ENCODE assay signal across 8 cellular contexts in genomic region chr12:107990325-107990724, GRCh38.
A peak's percentile ranks its signal among the peaks of the same experiment; 100 is the strongest.
DNase-seq lines count a peak whose midpoint lies in the region; ATAC-seq and TF ChIP-seq lines count a peak whose summit lies in the region.

No MANE protein-coding gene starts in this region.

- no peaks in the 10 kb centered on the region for H3F3A ChIP-seq in Loucy (ENCODE audit: low read depth)

- intact Hi-C loops in activated B cell treated with CpG ODN at 0.5 μM for 24 hours (cut with micrococcal nuclease) (loop anchor here (1.0 to 5.0 kb wide), 8 partner anchors 204 to 1402 kb away; partner anchors contain the start of gene ALKBH2), esophagus muscularis mucosa (cut with DNase I) (loop anchor here (5.0 kb wide), 1 partner anchor 522 kb away; no protein-coding TSS in a partner anchor), psoas muscle (cut with DNase I) (loop anchor here in 1 of 2 donors (10.0 kb wide), 1 partner anchor 204 kb away; no protein-coding TSS in a partner anchor), sciatic nerve (cut with DNase I) (no loop called here)

- H3K4me3 ChIP-seq in Loucy (ENCODE audit: low read length, poor library complexity, severe bottlenecking) (no peak overlapping the region), esophagus muscularis mucosa (no peak overlapping the region), psoas muscle (no peak overlapping the region)

- no peaks in the 10 kb centered on the region for H3K9me2 ChIP-seq in Loucy (replicated peaks; ENCODE audit: low read depth, low read length)

- H3K36me3 ChIP-seq in Loucy (ENCODE audit: insufficient read depth, low read length) (no peaks in the 10 kb centered on the region), esophagus muscularis mucosa (no peaks in the 10 kb centered on the region), psoas muscle (ENCODE audit: insufficient read depth in 1 of 2, low read depth in 1 of 2) (no peaks in the 10 kb centered on the region)

- peaks cover 13% of the 10 kb centered on the region for H3K27me3 Mint-ChIP-seq in activated B cell treated with CpG ODN at 0.5 μM for 24 hours

- H3K4me1 ChIP-seq in Loucy (ENCODE audit: insufficient read depth, low read length, poor library complexity, severe bottlenecking): no peaks in the 10 kb centered on the region
- no peaks in the 10 kb centered on the region for H3K4me1 ChIP-seq in esophagus muscularis mucosa
- H3K4me1 ChIP-seq in psoas muscle: no peaks in the 10 kb centered on the region

- POLR2A ChIA-PET in activated B cell treated with CpG ODN at 0.5 μM for 24 hours (lab: Charles Lee): no interaction called here

- DNase-seq in ELR (ENCODE audit: low read depth): peak; percentile 36
- DNase-seq in activated B cell treated with CpG ODN at 0.5 μM for 24 hours: no peak
- DNase-seq in esophagus muscularis mucosa (ENCODE audit: extremely low spot score): peak; percentile 74
- DNase-seq in psoas muscle: peak; percentile 13 to 48
- DNase-seq in HPDE6-E6E7 (ENCODE audit: extremely low spot score): no peak
- no peak for DNase-seq in sciatic nerve (ENCODE audit: low spot score)
- no peak for DNase-seq in MV-4-11 (lab: John Stamatoyannopoulos, UW)

- no peaks in the 10 kb centered on the region for H3K36me3 Mint-ChIP-seq in activated B cell treated with CpG ODN at 0.5 μM for 24 hours (ENCODE audit: low read depth)

- H3K9me3 Mint-ChIP-seq in activated B cell treated with CpG ODN at 0.5 μM for 24 hours: no peaks in the 10 kb centered on the region

- TF ChIP-seq CTCF in Loucy (conservative IDR thresholded peaks at IDR 0.05; ENCODE audit: low read length) (peak; percentile 68), activated B cell treated with CpG ODN at 0.5 μM for 24 hours (IDR thresholded peaks at IDR 0.05) (no peak), esophagus muscularis mucosa (IDR thresholded peaks at IDR 0.05) (peak; percentile 22 to 31 (median 29)), psoas muscle (IDR thresholded peaks at IDR 0.05) (peak; percentile 25)

- no peak for TF ChIP-seq EP300 in esophagus muscularis mucosa (IDR thresholded peaks at IDR 0.05)

- ATAC-seq in activated B cell treated with CpG ODN at 0.5 μM for 24 hours (ENCODE audit: low read depth) (peak; percentile 40), psoas muscle (no peak), sciatic nerve (no peak)

- CTCF ChIA-PET in activated B cell treated with CpG ODN at 0.5 μM for 24 hours (lab: Charles Lee): interaction anchor here (0.8 to 4.3 kb wide), 4 partner anchors 467 to 529 kb away, joined by 3 to 21 read pairs (median 4); no protein-coding TSS in a partner anchor

- no peak overlapping the region for H3K4me3 Mint-ChIP-seq in activated B cell treated with CpG ODN at 0.5 μM for 24 hours

- no peaks in the 10 kb centered on the region for H3K27me3 ChIP-seq in Loucy (ENCODE audit: insufficient read depth, low read length, poor library complexity, severe bottlenecking)
- no peaks in the 10 kb centered on the region for H3K27me3 ChIP-seq in esophagus muscularis mucosa
- peaks cover 0 to 4% (median 0%) of the 10 kb centered on the region in 3 donors for H3K27me3 ChIP-seq in psoas muscle (ENCODE audit: insufficient read depth in 3 of 3, low read length in 2 of 3)

- H3K27ac ChIP-seq in esophagus muscularis mucosa (replicated peaks in 1 of 4): no peak overlapping the region
- H3K27ac ChIP-seq in psoas muscle: no peak overlapping the region

- no peaks in the 10 kb centered on the region for H3K79me2 ChIP-seq in Loucy (ENCODE audit: insufficient read depth, low read length)

- no peak overlapping the region for H3K9ac ChIP-seq in Loucy (ENCODE audit: low read depth, low read length, poor library complexity, severe bottlenecking)

- no peak overlapping the region for H2AFZ ChIP-seq in Loucy (ENCODE audit: low read length)

- no peak overlapping the region for H3K4me2 ChIP-seq in Loucy (ENCODE audit: low read depth, low read length, poor library complexity, severe bottlenecking)

- WGBS in esophagus muscularis mucosa: 18% methylated on average over 2 of the region's 2 CpGs
- WGBS in psoas muscle, 3 donors: 5 to 6% (median 6%) methylated on average over 2 of the region's 2 CpGs

- no peaks in the 10 kb centered on the region for H3K9me3 ChIP-seq in Loucy (ENCODE audit: insufficient read depth, low read depth, low read length)
- no peaks in the 10 kb centered on the region for H3K9me3 ChIP-seq in esophagus muscularis mucosa
- no peaks in the 10 kb centered on the region for H3K9me3 ChIP-seq in psoas muscle

- H3K27ac Mint-ChIP-seq in activated B cell treated with CpG ODN at 0.5 μM for 24 hours: no peak overlapping the region

- no peaks in the 10 kb centered on the region for H3K4me1 Mint-ChIP-seq in activated B cell treated with CpG ODN at 0.5 μM for 24 hours

- H4K20me1 ChIP-seq in Loucy (ENCODE audit: insufficient read depth, low read length, poor library complexity, severe bottlenecking): no peaks in the 10 kb centered on the region

- no peak for TF ChIP-seq POLR2A in esophagus muscularis mucosa (IDR thresholded peaks at IDR 0.05; ENCODE audit: low read depth)

Comparison
In these comparisons a context has a peak if more than half of its experiments do, and no peak if none do; other contexts are left out.
1. DNase-seq: peak in ELR (single experiment), esophagus muscularis mucosa (single experiment) and psoas muscle (2 of 2); none in activated B cell treated with CpG ODN at 0.5 μM for 24 hours (single experiment), HPDE6-E6E7 (single experiment), sciatic nerve (single experiment) and MV-4-11 (single experiment).